Comparison of ENCODE assay signal across 8 cellular contexts in the genomic region with DNA sequence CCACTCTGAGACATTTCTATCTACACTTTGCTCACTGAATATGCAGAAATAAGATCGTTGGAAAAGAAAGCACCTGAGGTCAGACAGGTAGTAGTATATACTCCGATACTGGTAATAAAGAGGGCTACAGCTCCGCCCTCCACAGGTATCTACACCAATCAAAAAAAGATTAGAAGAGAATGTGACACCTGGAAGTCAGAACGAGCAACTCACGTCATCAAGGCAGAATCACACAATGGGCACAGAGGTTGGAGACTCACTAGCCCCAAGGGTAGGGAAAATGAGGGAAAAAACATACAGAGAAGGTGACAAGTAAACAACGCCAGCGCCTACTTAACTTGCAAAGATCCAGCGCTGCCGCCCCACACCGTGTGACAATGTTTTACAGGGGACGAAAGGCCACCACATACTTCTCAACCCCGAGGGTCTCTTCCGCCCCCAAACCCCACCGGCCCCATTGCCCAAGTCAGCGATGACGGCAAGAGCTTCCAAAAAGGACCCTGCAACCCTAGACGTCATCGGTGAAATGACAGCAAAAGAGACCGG. TPM values are rescaled to one million over a fixed set of nuclear protein-coding genes. Genes with fewer than 3 reads are reported as not detected.
DNase-seq lines count a peak whose midpoint lies in the region; ATAC-seq and TF ChIP-seq lines count a peak whose summit lies in the region.

No MANE protein-coding gene starts in this region.

- H3K9ac ChIP-seq in BLaER1, result peak overlapping the region; percentile 83

- H3K4me2 ChIP-seq in BLaER1, result peak overlapping the region; percentile 75

- no peaks in the 10 kb centered on the region for H3K9me3 ChIP-seq in BLaER1

- peak overlapping the region; percentile 80 for H3K4me3 ChIP-seq in BLaER1

- TF ChIP-seq POLR2A in erythroblast (IDR thresholded peaks at IDR 0.05; ENCODE audit: low read length), result no peak

- peak overlapping the region; percentile 75 for H3K27ac ChIP-seq in BLaER1

- no peaks in the 10 kb centered on the region for H3K27me3 ChIP-seq in BLaER1

- H4K20me1 ChIP-seq in BLaER1, result peaks cover 16% of the 10 kb centered on the region

- no peaks in the 10 kb centered on the region for H3K36me3 ChIP-seq in BLaER1

- DNase-seq in NCI-H69 (lab: John Stamatoyannopoulos, UW) (peak; percentile 93), glomerular endothelial cell (ENCODE audit: extremely low read depth, low read depth, low spot score) (peak; percentile 14), nucleus accumbens (lab: John Stamatoyannopoulos, UW) (peak in 30 of 56 donors; percentile 23 to 78 (median 62)), erythroblast (lab: John Stamatoyannopoulos, UW) (no peak)
- peak; percentile 30 for DNase-seq in activated naive CD4-positive, alpha-beta T cell treated with anti-CD3 and anti-CD28 coated beads, Interleukin-2, amount 50 U/mL, for 16 hours

- ATAC-seq in GM18867 (IDR thresholded peaks at IDR 0.05; ENCODE audit: unreplicated experiment) (peak; percentile 39), HG03159 (IDR thresholded peaks at IDR 0.05; ENCODE audit: unreplicated experiment) (peak; percentile 32)

- H3K4me1 ChIP-seq in BLaER1, result peaks cover 6% of the 10 kb centered on the region; the same call in 1 of the 2 replicates

RNA-seq across cellular contexts. Expression of a gene that starts 0.7 kb away (rescaled TPM):
- total RNA-seq in glomerular endothelial cell, result 33.8 and 34.5 TPM in 2 replicates

Comparison
In these comparisons a context has a peak if more than half of its experiments do, and no peak if none do; other contexts are left out.
1. DNase-seq: peak in NCI-H69 (single experiment), activated naive CD4-positive, alpha-beta T cell treated with anti-CD3 and anti-CD28 coated beads, Interleukin-2, amount 50 U/mL, for 16 hours (single experiment), glomerular endothelial cell (single experiment) and nucleus accumbens (30 of 56); none in erythroblast (0 of 2).